Comparison of ENCODE assay signal across 22 cellular contexts in the genomic region with DNA sequence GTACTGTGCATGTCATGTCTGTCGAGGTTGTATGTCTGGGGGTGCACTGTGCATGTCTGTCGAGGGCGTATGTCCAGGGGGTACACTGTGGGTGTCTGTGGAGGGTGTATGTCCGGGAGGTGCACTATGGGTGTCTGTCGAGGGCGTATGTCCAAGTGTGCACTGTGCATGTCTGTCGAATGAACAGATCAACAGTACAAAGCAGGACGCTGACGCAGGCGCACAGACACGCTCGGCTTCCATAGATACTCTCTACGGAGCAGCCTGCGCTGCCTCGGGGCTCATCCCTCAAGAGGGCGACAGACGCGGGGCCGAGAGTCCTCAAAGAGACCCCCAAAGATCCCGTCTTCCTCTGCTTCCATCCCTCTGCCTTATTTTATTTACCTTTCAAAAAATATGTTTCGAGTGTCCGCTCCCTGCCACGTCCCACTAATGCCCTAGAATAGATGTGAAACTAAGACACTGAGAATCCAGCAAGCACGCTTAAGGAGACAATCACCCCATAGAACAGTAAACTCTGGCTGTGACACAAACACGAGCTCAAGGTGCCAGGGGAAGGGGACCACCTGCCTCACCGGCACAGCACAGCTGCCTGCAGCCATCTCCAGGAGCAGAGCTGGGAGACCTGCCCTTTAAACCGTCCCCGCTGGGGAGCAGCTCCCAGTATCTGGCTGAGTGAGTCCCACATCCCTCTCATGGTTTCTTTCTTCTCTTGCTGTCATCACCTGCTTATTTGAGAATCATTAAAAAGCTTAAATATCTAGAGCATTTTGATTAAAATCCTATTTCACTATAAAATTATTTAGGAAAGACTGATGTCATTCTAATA.
DNase-seq lines count a peak whose midpoint lies in the region; ATAC-seq and TF ChIP-seq lines count a peak whose summit lies in the region.
"Had no signal": no experiment of that assay in that cellular context is flagged by ENCODE, and none has a peak within 500 bp of the region (broad histone marks: within the 10 kb centered on the region; RNA-seq: fewer than 3 reads in every experiment).

No MANE protein-coding gene starts in this region.

- CTCF ChIA-PET in SK-N-SH (lab: Yijun Ruan, JAX), result interaction anchor here (0.6 to 2.1 kb wide), 16 partner anchors 12 to 519 kb away, joined by 3 to 9 read pairs (median 4); no protein-coding TSS in a partner anchor

- no peak overlapping the region for H3K27ac Mint-ChIP-seq in CD14-positive monocyte
- H3K27ac Mint-ChIP-seq in GM23338, result no peak overlapping the region
- H3K27ac Mint-ChIP-seq: activated naive CD4-positive, alpha-beta T cell treated with anti-CD3 and anti-CD28 coated beads, Interleukin-2, amount 50 U/mL, for 72 hours; nephron had no signal

- H2BK12ac ChIP-seq in neuronal stem cell (ENCODE audit: low read length), result peak overlapping the region; percentile 41

- H3K9ac ChIP-seq in SK-N-SH (no peak overlapping the region), neuronal stem cell (ENCODE audit: low read depth, low read length, poor library complexity) (no peak overlapping the region)

- H3K4me3 Mint-ChIP-seq in CD14-positive monocyte, result no peak overlapping the region
- H3K4me3 Mint-ChIP-seq in GM23338, result no peak overlapping the region
- H3K4me3 Mint-ChIP-seq: nephron had no signal

- H3K9me3 ChIP-seq in SK-N-SH, result no peaks in the 10 kb centered on the region; the same call in 1 of the 2 replicates
- no peaks in the 10 kb centered on the region for H3K9me3 ChIP-seq in neuronal stem cell (replicated peaks in 1 of 2; ENCODE audit: control insufficient read depth in 2 of 2, insufficient read depth in 1 of 2, low read depth in 1 of 2, low read length in 2 of 2)
- H3K9me3 ChIP-seq in lower lobe of right lung, result no peaks in the 10 kb centered on the region
- H3K9me3 ChIP-seq: ovary, Peyer's patch, SJCRH30 had no signal

- H3K4me1 ChIP-seq in GM23338 (ENCODE audit: insufficient read depth) (no peaks in the 10 kb centered on the region), SK-N-SH (ENCODE audit: control insufficient read depth in 1 of 2, insufficient read depth in 2 of 2, low read depth in 1 of 2, low read length in 1 of 2) (peaks cover 0 to 20% of the 10 kb centered on the region in 2 experiments; a peak in 2 of 4 replicates), neuronal stem cell (ENCODE audit: control insufficient read depth in 2 of 2, insufficient read depth in 1 of 2, low read depth in 1 of 2, low read length in 2 of 2) (no peaks in the 10 kb centered on the region), lower lobe of right lung (no peaks in the 10 kb centered on the region)
- H3K4me1 ChIP-seq: heart left ventricle, Peyer's patch, SJCRH30 had no signal

- no peaks in the 10 kb centered on the region for H3K4me1 Mint-ChIP-seq in CD14-positive monocyte
- peaks cover 11% of the 10 kb centered on the region for H3K4me1 Mint-ChIP-seq in GM23338

- H4K91ac ChIP-seq in neuronal stem cell (ENCODE audit: low read depth, low read length, poor library complexity), result no peak overlapping the region

- H3F3A ChIP-seq in GM23338 (replicated peaks; ENCODE audit: low read depth) (no peaks in the 10 kb centered on the region), SK-N-SH (replicated peaks; ENCODE audit: insufficient read depth) (no peaks in the 10 kb centered on the region)

- TF ChIP-seq CTCF in CD14-positive monocyte (IDR thresholded peaks at IDR 0.05), result no peak
- peak in 1 of 2 experiments; percentile 25; a peak in 2 of 4 replicates for TF ChIP-seq CTCF in GM23338 (conservative IDR thresholded peaks at IDR 0.05; ENCODE audit: low read depth in 2 of 2)
- no peak for TF ChIP-seq CTCF in SK-N-SH (IDR thresholded peaks at IDR 0.05)
- TF ChIP-seq CTCF in lower lobe of right lung (IDR thresholded peaks at IDR 0.05), result no peak

- no peak for TF ChIP-seq EP300 in SK-N-SH (IDR thresholded peaks at IDR 0.05; ENCODE audit: borderline replicate concordance in 1 of 2, low read depth in 1 of 2, low read length in 1 of 2)

- peak; percentile 51 for TF ChIP-seq RAD21 in SK-N-SH (IDR thresholded peaks at IDR 0.05; ENCODE audit: low read length)

- ATAC-seq in GM23338, result peak; percentile 50
- no peak for ATAC-seq in lower lobe of right lung
- ATAC-seq: activated naive CD4-positive, alpha-beta T cell treated with anti-CD3 and anti-CD28 coated beads, Interleukin-2, amount 50 U/mL, for 72 hours had no signal

- intact Hi-C loops in CD14-positive monocyte (cut with micrococcal nuclease) (no loop called here), lower lobe of right lung (cut with DNase I) (no loop called here)

- H3K4me3 ChIP-seq in GM23338 (no peak overlapping the region), SK-N-SH (ENCODE audit: low read depth in 2 of 2, low read length in 1 of 2) (peak overlapping the region in 1 of 2 experiments; percentile 44; a peak in 2 of 4 replicates), neuronal stem cell (ENCODE audit: low read length in 2 of 2) (no peak overlapping the region), lower lobe of right lung (no peak overlapping the region)
- H3K4me3 ChIP-seq: heart left ventricle, ovary, Peyer's patch, SJCRH30 had no signal

- H3K4me2 ChIP-seq in GM23338 (no peak overlapping the region), SK-N-SH (no peak overlapping the region), neuronal stem cell (ENCODE audit: insufficient read depth, low read length, poor library complexity, severe bottlenecking) (no peak overlapping the region)

- no peak overlapping the region for H3K14ac ChIP-seq in neuronal stem cell (ENCODE audit: low read length)

- no peak overlapping the region for H4K8ac ChIP-seq in neuronal stem cell (ENCODE audit: low read depth, low read length)

- H3K4ac ChIP-seq in neuronal stem cell (ENCODE audit: low read length), result no peak overlapping the region

- 23% methylated on average over 28 of the region's 28 CpGs for whole genome bisulfite sequencing in SK-N-SH (ENCODE audit: low lambda C conversion rate)
- WGBS in neuronal stem cell (ENCODE audit: extremely low coverage in 2 of 2, insufficient read length in 2 of 2, insufficient replicate concordance in 1 of 2), 2 donors, result no CpG with 5 or more reads among the region's 28 CpGs

- H3K27me3 Mint-ChIP-seq in CD14-positive monocyte (ENCODE audit: low read depth in 3 of 3) (peaks cover 2 to 4% (median 3%) of the 10 kb centered on the region in 3 donors), GM23338 (ENCODE audit: insufficient read depth, low read depth, poor library complexity) (no peaks in the 10 kb centered on the region)

- DNase-seq in CD14-positive monocyte (ENCODE audit: low spot score), result peak; percentile 22
- no peak for DNase-seq in GM23338 (ENCODE audit: low spot score)
- peak; percentile 78 for DNase-seq in SK-N-SH
- DNase-seq in neuronal stem cell (ENCODE audit: low spot score), result no peak
- no peak for DNase-seq in GM19240 (ENCODE audit: insufficient read length, low spot score)
- DNase-seq in NOMO-1 (lab: John Stamatoyannopoulos, UW; ENCODE audit: unreplicated experiment in 2 of 2), result no peak
- DNase-seq in lower lobe of right lung, result no peak
- DNase-seq: activated CD4-positive, alpha-beta T cell treated with anti-CD3 and anti-CD28 coated beads, Interleukin-2, amount 50 U/mL, for 4 hours; activated CD4-positive, CD25-positive, alpha-beta regulatory T cell; effector memory CD4-positive, alpha-beta T cell; erythroblast; heart left ventricle; kidney glomerular epithelial cell; NCI-H446 treated with DMSO at 0.1 percent for 48 hours; ovary; SJCRH30; small intestine; stimulated activated CD4-positive, alpha-beta T cell treated with anti-CD3 and anti-CD28 coated beads, Interleukin-2, amount 100 ng/mL, for 24 hours; T-helper 1 cell had no signal

- peak overlapping the region; percentile 26 for H2BK15ac ChIP-seq in neuronal stem cell (ENCODE audit: low read length)

- H3K23ac ChIP-seq in neuronal stem cell (ENCODE audit: low read depth, low read length, poor library complexity), result peak overlapping the region; percentile 43

- no peaks in the 10 kb centered on the region for H3K36me3 Mint-ChIP-seq in CD14-positive monocyte
- H3K36me3 Mint-ChIP-seq in GM23338 (ENCODE audit: low read depth), result no peaks in the 10 kb centered on the region
- H3K36me3 Mint-ChIP-seq: activated naive CD4-positive, alpha-beta T cell treated with anti-CD3 and anti-CD28 coated beads, Interleukin-2, amount 50 U/mL, for 72 hours had no signal

- H2BK5ac ChIP-seq in neuronal stem cell (ENCODE audit: low read length), result no peak overlapping the region

- H2BK120ac ChIP-seq in neuronal stem cell (ENCODE audit: low read depth, low read length), result no peak overlapping the region

- H3K9me3 Mint-ChIP-seq in CD14-positive monocyte (peaks cover 0 to 4% (median 0%) of the 10 kb centered on the region in 7 donors), GM23338 (no peaks in the 10 kb centered on the region; the same call in 2 of the 3 replicates)
- H3K9me3 Mint-ChIP-seq: activated naive CD4-positive, alpha-beta T cell treated with anti-CD3 and anti-CD28 coated beads, Interleukin-2, amount 50 U/mL, for 72 hours; nephron had no signal

- H4K20me1 ChIP-seq in GM23338 (replicated peaks; ENCODE audit: insufficient read depth), result no peaks in the 10 kb centered on the region
- H4K20me1 ChIP-seq in SK-N-SH (ENCODE audit: insufficient read depth), result no peaks in the 10 kb centered on the region

- no peak overlapping the region for H3K27ac ChIP-seq in GM23338 (ENCODE audit: low read depth)
- H3K27ac ChIP-seq in SK-N-SH (ENCODE audit: low read depth in 2 of 2, low read length in 1 of 2), result peak overlapping the region in 1 of 2 experiments; percentile 70; a peak in 2 of 4 replicates
- H3K27ac ChIP-seq in neuronal stem cell (replicated peaks; ENCODE audit: low read length), result no peak overlapping the region
- no peak overlapping the region for H3K27ac ChIP-seq in lower lobe of right lung
- H3K27ac ChIP-seq: heart left ventricle, ovary, Peyer's patch, SJCRH30 had no signal

- POLR2A ChIA-PET in SK-N-SH (lab: Yijun Ruan, JAX), result interaction anchor here (0.6 to 0.8 kb wide), 2 partner anchors 249 to 641 kb away, joined by 3 to 4 read pairs; no protein-coding TSS in a partner anchor

- H3K79me1 ChIP-seq in neuronal stem cell (ENCODE audit: low read depth, low read length), result no peaks in the 10 kb centered on the region

- H3K27me3 ChIP-seq in GM23338 (ENCODE audit: insufficient read depth), result no peaks in the 10 kb centered on the region
- no peaks in the 10 kb centered on the region for H3K27me3 ChIP-seq in SK-N-SH (ENCODE audit: insufficient read depth)
- no peaks in the 10 kb centered on the region for H3K27me3 ChIP-seq in neuronal stem cell (ENCODE audit: control insufficient read depth in 3 of 3, insufficient read depth in 3 of 3, low read depth in 1 of 3, low read length in 3 of 3)
- no peaks in the 10 kb centered on the region for H3K27me3 ChIP-seq in lower lobe of right lung (ENCODE audit: low read depth)
- H3K27me3 ChIP-seq: ovary, Peyer's patch, SJCRH30 had no signal

- H2AK5ac ChIP-seq in neuronal stem cell (ENCODE audit: low read depth, low read length), result no peak overlapping the region

- H3K9me2 ChIP-seq in GM23338 (ENCODE audit: insufficient read depth), result no peaks in the 10 kb centered on the region
- H3K9me2 ChIP-seq in SK-N-SH, result no peaks in the 10 kb centered on the region

- H2AFZ ChIP-seq in GM23338, result no peak overlapping the region
- no peak overlapping the region for H2AFZ ChIP-seq in SK-N-SH (ENCODE audit: low read depth)
- no peak overlapping the region for H2AFZ ChIP-seq in neuronal stem cell (ENCODE audit: low read length)

- H3K79me2 ChIP-seq in GM23338 (replicated peaks; ENCODE audit: insufficient read depth), result no peaks in the 10 kb centered on the region
- no peaks in the 10 kb centered on the region for H3K79me2 ChIP-seq in SK-N-SH (ENCODE audit: insufficient read depth)

- H3K36me3 ChIP-seq in GM23338 (ENCODE audit: insufficient read depth) (no peaks in the 10 kb centered on the region), SK-N-SH (replicated peaks in 1 of 2; ENCODE audit: control insufficient read depth in 1 of 2, insufficient read depth in 2 of 2, low read length in 1 of 2) (no peaks in the 10 kb centered on the region), neuronal stem cell (replicated peaks in 1 of 2; ENCODE audit: control insufficient read depth in 2 of 2, insufficient read depth in 2 of 2, low read length in 2 of 2) (no peaks in the 10 kb centered on the region), lower lobe of right lung (no peaks in the 10 kb centered on the region)
- H3K36me3 ChIP-seq: heart left ventricle, ovary, Peyer's patch, SJCRH30 had no signal

- H3K18ac ChIP-seq in neuronal stem cell (ENCODE audit: low read length), result no peak overlapping the region

Comparison
In these comparisons a context has a peak if more than half of its experiments do, and no peak if none do; other contexts are left out.
1. DNase-seq: peak in CD14-positive monocyte (single experiment) and SK-N-SH (single experiment); none in GM23338 (single experiment), neuronal stem cell (single experiment), GM19240 (single experiment), NOMO-1 (0 of 2) and lower lobe of right lung (single experiment).